Comparison of ENCODE assay signal across 27 cellular contexts in the genomic region with DNA sequence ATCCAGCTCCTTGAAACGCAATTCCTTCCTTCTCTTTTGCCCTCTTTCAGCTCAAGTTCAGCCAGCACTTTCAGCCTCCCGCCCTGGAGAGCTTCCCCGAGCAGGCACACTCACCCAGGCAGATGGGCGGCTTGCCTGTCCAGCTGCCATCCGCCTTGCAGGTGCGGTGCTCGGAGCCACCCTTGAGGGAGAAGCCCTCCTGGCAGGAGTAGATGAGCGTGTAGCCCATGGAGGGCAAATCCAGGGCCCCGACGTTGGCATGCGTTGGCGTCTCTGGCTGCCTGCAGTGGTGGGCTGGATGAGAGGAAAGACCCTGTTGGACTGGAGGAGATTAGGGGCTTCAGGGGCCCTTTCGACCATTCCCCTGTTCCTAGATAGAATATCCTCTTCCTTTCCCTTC.
"Had no signal": no experiment of that assay in that cellular context is flagged by ENCODE, and none has a peak within 500 bp of the region (broad histone marks: within the 10 kb centered on the region; RNA-seq: fewer than 3 reads in every experiment).

No MANE protein-coding gene starts in this region.

- H3K27me3 ChIP-seq: pancreas, right lobe of liver, sigmoid colon, testis, tibial artery, transverse colon, upper lobe of right lung, uterus had no signal

- H3K27ac ChIP-seq: pancreas, psoas muscle, right lobe of liver, sigmoid colon, suprapubic skin, testis, tibial artery, transverse colon, upper lobe of right lung, uterus had no signal

- H3K4me1 Mint-ChIP-seq: naive B cell; naive thymus-derived CD8-positive, alpha-beta T cell; neural crest cell; stimulated activated effector memory CD8-positive, alpha-beta T cell treated with anti-CD3 and anti-CD28 coated beads, Interleukin-12 subunit alpha, Interleukin-12 subunit beta, amount 100 ng/mL, for 72 hours; stimulated activated naive CD8-positive, alpha-beta T cell treated with anti-CD3 and anti-CD28 coated beads, Interleukin-15, amount 100 ng/mL, for 72 hours had no signal

- H3K27ac Mint-ChIP-seq: naive B cell; naive thymus-derived CD8-positive, alpha-beta T cell; natural killer cell treated with Interleukin-12 subunit alpha and Interleukin-12 subunit beta and Interleukin-15 and Interleukin-18, amount 100 ng/mL, for 72 hours; nephron progenitor cell; stimulated activated effector memory CD8-positive, alpha-beta T cell treated with anti-CD3 and anti-CD28 coated beads, Interleukin-12 subunit alpha, Interleukin-12 subunit beta, amount 100 ng/mL, for 72 hours; stimulated activated naive CD8-positive, alpha-beta T cell treated with anti-CD3 and anti-CD28 coated beads, Interleukin-15, amount 100 ng/mL, for 72 hours; type B pancreatic cell had no signal

- H3K4me3 Mint-ChIP-seq: naive B cell; naive thymus-derived CD8-positive, alpha-beta T cell; natural killer cell treated with Interleukin-12 subunit alpha and Interleukin-12 subunit beta and Interleukin-15 and Interleukin-18, amount 100 ng/mL, for 72 hours; nephron progenitor cell; neural crest cell; stimulated activated effector memory CD8-positive, alpha-beta T cell treated with anti-CD3 and anti-CD28 coated beads, Interleukin-12 subunit alpha, Interleukin-12 subunit beta, amount 100 ng/mL, for 72 hours; stimulated activated naive CD8-positive, alpha-beta T cell treated with anti-CD3 and anti-CD28 coated beads, Interleukin-15, amount 100 ng/mL, for 72 hours; type B pancreatic cell had no signal

- H3K9me3 ChIP-seq: pancreas, psoas muscle, right lobe of liver, sigmoid colon, suprapubic skin, testis, tibial artery, transverse colon, upper lobe of right lung, uterus had no signal

- H3K36me3 ChIP-seq: pancreas, right lobe of liver, sigmoid colon, suprapubic skin, tibial artery, transverse colon, upper lobe of right lung, uterus had no signal

- H3K9me3 Mint-ChIP-seq: natural killer cell treated with Interleukin-12 subunit alpha and Interleukin-12 subunit beta and Interleukin-15 and Interleukin-18, amount 100 ng/mL, for 72 hours; nephron progenitor cell; stimulated activated naive CD8-positive, alpha-beta T cell treated with anti-CD3 and anti-CD28 coated beads, Interleukin-15, amount 100 ng/mL, for 72 hours had no signal

- ATAC-seq: naive thymus-derived CD8-positive, alpha-beta T cell; natural killer cell treated with Interleukin-12 subunit alpha and Interleukin-12 subunit beta and Interleukin-15 and Interleukin-18, amount 100 ng/mL, for 72 hours; pancreas; psoas muscle; right cardiac atrium; right lobe of liver; stimulated activated effector memory CD8-positive, alpha-beta T cell treated with anti-CD3 and anti-CD28 coated beads, Interleukin-12 subunit alpha, Interleukin-12 subunit beta, amount 100 ng/mL, for 72 hours; stimulated activated naive CD8-positive, alpha-beta T cell treated with anti-CD3 and anti-CD28 coated beads, Interleukin-15, amount 100 ng/mL, for 72 hours; stimulated activated naive CD8-positive, alpha-beta T cell treated with anti-CD3 and anti-CD28 coated beads, Interleukin-15, Interleukin-2, amounts not matched to agents 100 U/mL and 50 U/mL, for 24 hours; upper lobe of right lung had no signal

- H3K36me3 Mint-ChIP-seq: naive B cell; naive thymus-derived CD8-positive, alpha-beta T cell; natural killer cell treated with Interleukin-12 subunit alpha and Interleukin-12 subunit beta and Interleukin-15 and Interleukin-18, amount 100 ng/mL, for 72 hours; stimulated activated effector memory CD8-positive, alpha-beta T cell treated with anti-CD3 and anti-CD28 coated beads, Interleukin-12 subunit alpha, Interleukin-12 subunit beta, amount 100 ng/mL, for 72 hours; type B pancreatic cell had no signal

- DNase-seq: naive B cell; naive thymus-derived CD8-positive, alpha-beta T cell; nephron progenitor cell; pancreas; psoas muscle; right cardiac atrium; right lobe of liver; sigmoid colon; small intestine; stimulated activated CD4-positive, alpha-beta T cell treated with anti-CD3 and anti-CD28 coated beads, Interleukin-15, amount 100 ng/mL, for 24 hours; stimulated activated CD4-positive, alpha-beta T cell treated with anti-CD3 and anti-CD28 coated beads, Interleukin-2, amount 100 ng/mL, for 24 hours; stimulated activated CD4-positive, alpha-beta T cell treated with anti-CD3 and anti-CD28 coated beads, Interleukin-2, amount 100 ng/mL, for 48 hours; stimulated activated CD4-positive, alpha-beta T cell treated with anti-CD3 and anti-CD28 coated beads, Interleukin-4, amount 100 ng/mL, for 24 hours; stimulated activated naive CD4-positive, alpha-beta T cell; stimulated activated naive CD8-positive, alpha-beta T cell treated with anti-CD3 and anti-CD28 coated beads, Interleukin-15, amount 100 ng/mL, for 72 hours; stimulated activated naive CD8-positive, alpha-beta T cell treated with anti-CD3 and anti-CD28 coated beads, Interleukin-15, Interleukin-2, amounts not matched to agents 100 U/mL and 50 U/mL, for 24 hours; substantia nigra; testis; tibial artery; transverse colon; upper lobe of right lung; uterus had no signal

- H3K4me1 ChIP-seq: pancreas, psoas muscle, right lobe of liver, sigmoid colon, suprapubic skin, testis, tibial artery, transverse colon, upper lobe of right lung, uterus had no signal

- H3K4me3 ChIP-seq: pancreas, psoas muscle, right lobe of liver, sigmoid colon, suprapubic skin, testis, tibial artery, transverse colon, upper lobe of right lung, uterus had no signal
